Comparison of ENCODE assay signal across 1 cellular context in the genomic region with DNA sequence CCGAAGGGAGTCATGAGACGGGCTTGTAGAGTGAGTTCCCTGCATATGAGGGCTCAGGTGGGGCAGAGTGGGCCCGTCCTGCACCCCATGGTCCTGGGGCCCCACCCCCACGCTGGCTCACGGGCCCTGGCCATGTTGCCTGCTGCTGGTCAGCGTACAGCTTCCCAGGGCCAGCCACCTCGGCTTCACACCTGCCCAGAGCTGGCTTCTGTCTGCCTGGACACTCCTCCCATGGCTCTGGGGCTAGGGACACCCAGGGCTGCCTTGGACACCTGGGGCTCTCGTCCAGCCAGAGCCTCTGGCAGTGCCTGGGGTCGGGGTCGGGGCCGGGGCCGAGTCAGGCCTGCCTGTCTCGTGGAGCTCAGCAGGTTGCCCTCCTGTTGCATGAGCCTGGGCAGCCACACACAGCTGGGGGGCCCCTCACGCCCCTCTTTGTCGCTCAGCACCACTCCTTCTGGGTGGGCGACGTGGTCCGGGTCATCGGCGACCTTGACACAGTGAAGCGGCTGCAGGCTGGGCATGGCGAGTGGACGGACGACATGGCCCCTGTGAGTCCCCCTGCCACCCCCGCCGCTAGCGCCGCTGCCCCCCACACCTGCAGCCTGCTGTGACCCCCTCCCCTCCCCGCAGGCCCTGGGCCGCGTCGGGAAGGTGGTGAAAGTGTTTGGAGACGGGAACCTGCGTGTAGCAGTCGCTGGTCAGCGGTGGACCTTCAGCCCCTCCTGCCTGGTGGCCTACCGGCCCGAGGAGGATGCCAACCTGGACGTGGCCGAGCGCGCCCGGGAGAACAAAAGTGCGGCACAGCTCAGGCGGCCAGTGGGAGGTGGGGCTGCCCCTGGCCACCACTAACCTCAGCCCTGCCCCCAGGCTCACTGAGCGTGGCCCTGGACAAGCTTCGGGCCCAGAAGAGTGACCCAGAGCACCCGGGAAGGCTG.
TF ChIP-seq lines count a peak whose summit lies in the region.

No MANE protein-coding gene starts in this region.

TF ChIP-seq in HEK293, 187 proteins besides CTCF, POLR2A, EP300 and RAD21:
- TF ChIP-seq ZNF701 (tag by site-specific recombination; IDR thresholded peaks at IDR 0.05), result no peak
- TF ChIP-seq ZNF10 (tag by site-specific recombination; IDR thresholded peaks at IDR 0.05), result no peak
- no peak for TF ChIP-seq ZNF747 (tag by site-specific recombination; IDR thresholded peaks at IDR 0.05)
- TF ChIP-seq SCRT2 (tag by site-specific recombination; IDR thresholded peaks at IDR 0.05), result peak; percentile 48; the same call in 1 of the 2 replicates
- TF ChIP-seq, protein P1, sequence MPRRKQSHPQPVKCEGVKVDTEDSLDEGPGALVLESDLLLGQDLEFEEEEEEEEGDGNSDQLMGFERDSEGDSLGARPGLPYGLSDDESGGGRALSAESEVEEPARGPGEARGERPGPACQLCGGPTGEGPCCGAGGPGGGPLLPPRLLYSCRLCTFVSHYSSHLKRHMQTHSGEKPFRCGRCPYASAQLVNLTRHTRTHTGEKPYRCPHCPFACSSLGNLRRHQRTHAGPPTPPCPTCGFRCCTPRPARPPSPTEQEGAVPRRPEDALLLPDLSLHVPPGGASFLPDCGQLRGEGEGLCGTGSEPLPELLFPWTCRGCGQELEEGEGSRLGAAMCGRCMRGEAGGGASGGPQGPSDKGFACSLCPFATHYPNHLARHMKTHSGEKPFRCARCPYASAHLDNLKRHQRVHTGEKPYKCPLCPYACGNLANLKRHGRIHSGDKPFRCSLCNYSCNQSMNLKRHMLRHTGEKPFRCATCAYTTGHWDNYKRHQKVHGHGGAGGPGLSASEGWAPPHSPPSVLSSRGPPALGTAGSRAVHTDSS (tag by site-specific recombination; IDR thresholded peaks at IDR 0.05), result no peak
- peak; percentile 77 for TF ChIP-seq SCRT1 (tag by site-specific recombination; IDR thresholded peaks at IDR 0.05; ENCODE audit: borderline replicate concordance)
- no peak for TF ChIP-seq ZNF621 (tag by site-specific recombination; IDR thresholded peaks at IDR 0.05)
- TF ChIP-seq, protein P2, sequence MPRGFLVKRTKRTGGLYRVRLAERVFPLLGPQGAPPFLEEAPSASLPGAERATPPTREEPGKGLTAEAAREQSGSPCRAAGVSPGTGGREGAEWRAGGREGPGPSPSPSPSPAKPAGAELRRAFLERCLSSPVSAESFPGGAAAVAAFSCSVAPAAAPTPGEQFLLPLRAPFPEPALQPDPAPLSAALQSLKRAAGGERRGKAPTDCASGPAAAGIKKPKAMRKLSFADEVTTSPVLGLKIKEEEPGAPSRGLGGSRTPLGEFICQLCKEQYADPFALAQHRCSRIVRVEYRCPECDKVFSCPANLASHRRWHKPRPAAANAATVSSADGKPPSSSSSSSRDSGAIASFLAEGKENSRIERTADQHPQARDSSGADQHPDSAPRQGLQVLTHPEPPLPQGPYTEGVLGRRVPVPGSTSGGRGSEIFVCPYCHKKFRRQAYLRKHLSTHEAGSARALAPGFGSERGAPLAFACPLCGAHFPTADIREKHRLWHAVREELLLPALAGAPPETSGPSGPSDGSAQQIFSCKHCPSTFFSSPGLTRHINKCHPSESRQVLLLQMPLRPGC (tag by site-specific recombination; IDR thresholded peaks at IDR 0.05), result no peak
- TF ChIP-seq ZNF654 (tag by site-specific recombination; IDR thresholded peaks at IDR 0.05; ENCODE audit: low read depth), result no peak
- TF ChIP-seq BCL11A (tag by site-specific recombination; IDR thresholded peaks at IDR 0.05; ENCODE audit: low read depth), result 0 out of 2 replicates have a peak, but pooled peaks have one; percentile 26
- 0 out of 2 replicates have a peak, but pooled peaks have one; percentile 31 for TF ChIP-seq HIC1 (tag by site-specific recombination; IDR thresholded peaks at IDR 0.05)
- no peak for TF ChIP-seq ZNF518A (tag by site-specific recombination; conservative IDR thresholded peaks at IDR 0.05; ENCODE audit: low read depth)
